28 cellular contexts compared by ENCODE assay signal in genomic region chr20:4854502-4854901, GRCh38.
"Had no signal": no experiment of that assay in that cellular context is flagged by ENCODE, and none has a peak within 500 bp of the region (broad histone marks: within the 10 kb centered on the region; RNA-seq: fewer than 3 reads in every experiment).

No MANE protein-coding gene starts in this region.

- H3K9me3 Mint-ChIP-seq: activated CD4-positive, alpha-beta memory T cell treated with anti-CD3 and anti-CD28 coated beads for 36 hours; activated CD4-positive, alpha-beta T cell treated with anti-CD3 and anti-CD28 coated beads, Interleukin-2, amount 10 ng/mL, durations not matched to agents 24 days and 14 days; activated naive CD4-positive, alpha-beta T cell treated with anti-CD3 and anti-CD28 coated beads for 36 hours; activated naive CD4-positive, alpha-beta T cell treated with anti-CD3 and anti-CD28 coated beads, Interleukin-2, amount 50 U/mL, for 72 hours; activated naive CD8-positive, alpha-beta T cell treated with anti-CD3 and anti-CD28 coated beads, Interleukin-2, amount 10 ng/mL, durations not matched to agents 7 days and 5 days; activated T-helper 17 cell treated with anti-CD3 and anti-CD28 coated beads, Interleukin-2, amount 50 U/mL, for 72 hours; central memory CD8-positive, alpha-beta T cell had no signal

- H3K4me1 Mint-ChIP-seq: activated CD4-positive, alpha-beta T cell treated with anti-CD3 and anti-CD28 coated beads for 36 hours; activated CD4-positive, alpha-beta T cell treated with anti-CD3 and anti-CD28 coated beads, Interleukin-2, amount 10 ng/mL, durations not matched to agents 24 days and 14 days; activated CD8-positive, alpha-beta memory T cell treated with anti-CD3 and anti-CD28 coated beads, Interleukin-2, amount 10 ng/mL, durations not matched to agents 7 days and 5 days; activated naive CD8-positive, alpha-beta T cell treated with anti-CD3 and anti-CD28 coated beads, Interleukin-2, amount 10 ng/mL, durations not matched to agents 7 days and 5 days; activated T-helper 17 cell treated with anti-CD3 and anti-CD28 coated beads, Interleukin-2, amount 50 U/mL, for 72 hours; central memory CD8-positive, alpha-beta T cell had no signal

- H3K9me3 ChIP-seq: esophagus squamous epithelium, gastroesophageal sphincter, heart right ventricle had no signal

- H3K4me3 Mint-ChIP-seq: activated CD4-positive, alpha-beta memory T cell treated with anti-CD3 and anti-CD28 coated beads for 36 hours; activated CD4-positive, alpha-beta T cell treated with anti-CD3 and anti-CD28 coated beads for 36 hours; activated CD4-positive, alpha-beta T cell treated with anti-CD3 and anti-CD28 coated beads, Interleukin-2, amount 10 ng/mL, durations not matched to agents 24 days and 14 days; activated CD8-positive, alpha-beta memory T cell treated with anti-CD3 and anti-CD28 coated beads, Interleukin-2, amount 10 ng/mL, durations not matched to agents 7 days and 5 days; activated CD8-positive, alpha-beta T cell treated with anti-CD3 and anti-CD28 coated beads, Interleukin-2, amount 10 ng/mL, durations not matched to agents 7 days and 5 days; activated naive CD4-positive, alpha-beta T cell treated with anti-CD3 and anti-CD28 coated beads for 36 hours; activated naive CD8-positive, alpha-beta T cell treated with anti-CD3 and anti-CD28 coated beads, Interleukin-2, amount 10 ng/mL, durations not matched to agents 7 days and 5 days; activated T-helper 17 cell treated with anti-CD3 and anti-CD28 coated beads, Interleukin-2, amount 50 U/mL, for 72 hours; central memory CD8-positive, alpha-beta T cell had no signal

- H3K27ac ChIP-seq: brain microvascular endothelial cell, epithelial cell of prostate, esophagus squamous epithelium, gastroesophageal sphincter, heart right ventricle, WERI-Rb-1 had no signal

- H3K27me3 Mint-ChIP-seq: activated CD4-positive, alpha-beta memory T cell treated with anti-CD3 and anti-CD28 coated beads for 36 hours; activated CD4-positive, alpha-beta T cell treated with anti-CD3 and anti-CD28 coated beads for 36 hours; activated CD4-positive, alpha-beta T cell treated with anti-CD3 and anti-CD28 coated beads, Interleukin-2, amount 10 ng/mL, durations not matched to agents 24 days and 14 days; activated CD8-positive, alpha-beta memory T cell treated with anti-CD3 and anti-CD28 coated beads, Interleukin-2, amount 10 ng/mL, durations not matched to agents 7 days and 5 days; activated naive CD8-positive, alpha-beta T cell treated with anti-CD3 and anti-CD28 coated beads, Interleukin-2, amount 10 ng/mL, durations not matched to agents 7 days and 5 days; activated T-helper 17 cell treated with anti-CD3 and anti-CD28 coated beads, Interleukin-2, amount 50 U/mL, for 72 hours; central memory CD8-positive, alpha-beta T cell had no signal

- H3K27ac Mint-ChIP-seq: activated CD4-positive, alpha-beta memory T cell treated with anti-CD3 and anti-CD28 coated beads for 36 hours; activated CD4-positive, alpha-beta T cell treated with anti-CD3 and anti-CD28 coated beads for 36 hours; activated CD4-positive, alpha-beta T cell treated with anti-CD3 and anti-CD28 coated beads, Interleukin-2, amount 10 ng/mL, durations not matched to agents 24 days and 14 days; activated CD8-positive, alpha-beta memory T cell treated with anti-CD3 and anti-CD28 coated beads, Interleukin-2, amount 10 ng/mL, durations not matched to agents 7 days and 5 days; activated CD8-positive, alpha-beta T cell treated with anti-CD3 and anti-CD28 coated beads, Interleukin-2, amount 10 ng/mL, durations not matched to agents 7 days and 5 days; activated naive CD4-positive, alpha-beta T cell treated with anti-CD3 and anti-CD28 coated beads for 36 hours; activated naive CD8-positive, alpha-beta T cell treated with anti-CD3 and anti-CD28 coated beads, Interleukin-2, amount 10 ng/mL, durations not matched to agents 7 days and 5 days; activated T-helper 17 cell treated with anti-CD3 and anti-CD28 coated beads, Interleukin-2, amount 50 U/mL, for 72 hours had no signal

- H3K4me1 ChIP-seq: esophagus squamous epithelium, gastroesophageal sphincter had no signal

- ATAC-seq: activated CD8-positive, alpha-beta memory T cell treated with anti-CD3 and anti-CD28 coated beads, Interleukin-2, amount 10 ng/mL, durations not matched to agents 7 days and 5 days; activated CD8-positive, alpha-beta T cell treated with anti-CD3 and anti-CD28 coated beads, Interleukin-2, amount 10 ng/mL, durations not matched to agents 7 days and 5 days; activated naive CD4-positive, alpha-beta T cell treated with anti-CD3 and anti-CD28 coated beads, Interleukin-2, amount 50 U/mL, for 72 hours; activated T-helper 17 cell treated with anti-CD3 and anti-CD28 coated beads, Interleukin-2, amount 50 U/mL, for 72 hours; gastroesophageal sphincter had no signal

- H3K4me3 ChIP-seq: esophagus squamous epithelium, gastroesophageal sphincter, heart right ventricle had no signal

- DNase-seq: activated CD4-positive, alpha-beta memory T cell treated with anti-CD3 and anti-CD28 coated beads for 36 hours; activated CD4-positive, alpha-beta T cell treated with anti-CD3 and anti-CD28 coated beads for 36 hours; activated CD4-positive, alpha-beta T cell treated with anti-CD3 and anti-CD28 coated beads, Interleukin-2, amount 10 ng/mL, durations not matched to agents 24 days and 14 days; activated CD4-positive, CD25-positive, alpha-beta regulatory T cell; activated CD4-positive, CD25-positive, alpha-beta regulatory T cell treated with anti-CD3 and anti-CD28 coated beads, Interleukin-2, amount 50 U/mL, for 72 hours; activated CD8-positive, alpha-beta memory T cell treated with anti-CD3 and anti-CD28 coated beads, Interleukin-2, amount 10 ng/mL, durations not matched to agents 7 days and 5 days; activated CD8-positive, alpha-beta memory T cell treated with anti-CD3 and anti-CD28 coated beads, Interleukin-2, amount 50 U/mL, for 4 hours; activated CD8-positive, alpha-beta T cell treated with anti-CD3 and anti-CD28 coated beads, Interleukin-2, amount 10 ng/mL, durations not matched to agents 7 days and 5 days; activated effector memory CD4-positive, alpha-beta T cell treated with Interleukin-2 at 50 U/mL for 16 hours; activated gamma-delta T cell treated with Interleukin-2 at 50 U/mL for 16 hours; activated naive CD4-positive, alpha-beta T cell treated with anti-CD3 and anti-CD28 coated beads for 36 hours; activated naive CD8-positive, alpha-beta T cell treated with anti-CD3 and anti-CD28 coated beads, Interleukin-2, amount 10 ng/mL, durations not matched to agents 7 days and 5 days; activated T-cell treated with anti-CD3 and anti-CD28 coated beads, Interleukin-2, amount 50 U/mL, for 1 hour; amniotic stem cell; anterior cingulate cortex; brain microvascular endothelial cell; cortex of kidney; effector CD8-positive, alpha-beta T cell; esophagus squamous epithelium; foreskin melanocyte; heart right ventricle; T-helper 2 cell; WERI-Rb-1 had no signal

- H3K27me3 ChIP-seq: brain microvascular endothelial cell, esophagus squamous epithelium, gastroesophageal sphincter, heart right ventricle had no signal
